In the genomic region with DNA sequence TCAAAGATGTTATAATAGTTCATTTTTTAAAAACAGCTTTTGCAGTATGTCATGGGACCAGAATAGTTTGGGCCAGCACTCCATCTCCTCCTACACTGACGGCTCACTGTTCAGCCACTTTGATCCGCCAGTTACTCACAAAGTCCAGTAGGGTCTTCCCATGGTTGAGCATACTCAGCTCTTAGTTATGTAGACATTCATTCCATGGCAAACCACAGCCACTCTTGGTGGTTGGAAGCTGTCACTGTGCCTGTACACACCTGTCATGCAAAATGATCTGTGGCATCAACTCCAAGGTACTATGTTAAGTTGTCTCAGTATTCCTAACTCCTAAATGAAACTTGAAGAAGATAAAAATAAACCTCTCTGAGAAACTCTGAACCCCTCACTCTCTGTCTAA, we compare ENCODE assay signal across 19 cellular contexts.
DNase-seq lines count a peak whose midpoint lies in the region; ATAC-seq and TF ChIP-seq lines count a peak whose summit lies in the region.
"Had no signal": no experiment of that assay in that cellular context is flagged by ENCODE, and none has a peak within 500 bp of the region (broad histone marks: within the 10 kb centered on the region; RNA-seq: fewer than 3 reads in every experiment).

No MANE protein-coding gene starts in this region.

- H3K36me3 ChIP-seq in IMR-90 (ENCODE audit: control insufficient read depth, insufficient read depth, low read length), result no peaks in the 10 kb centered on the region
- H3K36me3 ChIP-seq: heart left ventricle, neutrophil, right lobe of liver, thoracic aorta had no signal

- 20% methylated on average over 1 of the region's 2 CpGs; no CpG with 5 or more reads in 1 of the 2 experiments for WGBS in IMR-90 (ENCODE audit: extremely low coverage in 2 of 2, insufficient read length in 1 of 2), 2 experiments

- H3K27ac ChIP-seq in IMR-90 (ENCODE audit: insufficient read depth, low read length) (no peak overlapping the region), RWPE1 (no peak overlapping the region)
- H3K27ac ChIP-seq: heart left ventricle, neutrophil, right lobe of liver, thoracic aorta had no signal

- H2BK20ac ChIP-seq in IMR-90 (ENCODE audit: low read depth, low read length), result no peak overlapping the region

- no peak overlapping the region for H3K23ac ChIP-seq in IMR-90 (ENCODE audit: low read depth, low read length)

- no peak overlapping the region for H2AK9ac ChIP-seq in IMR-90 (replicated peaks; ENCODE audit: low read depth, low read length, poor library complexity)

- no peak overlapping the region for H2AK5ac ChIP-seq in IMR-90 (ENCODE audit: low read depth, low read length)

- intact Hi-C loops in IMR-90 (cut with micrococcal nuclease), result no loop called here

- no peak overlapping the region for H3K4me2 ChIP-seq in IMR-90 (ENCODE audit: low read depth, low read length)

- dilution Hi-C loops in IMR-90 (cut with HindIII; ENCODE audit: low sequenced_read_pairs, unreplicated experiment), result no loop called here

- H3K9me3 ChIP-seq in IMR-90 (ENCODE audit: control insufficient read depth, insufficient read depth, low read length), result no peaks in the 10 kb centered on the region
- H3K9me3 ChIP-seq: neutrophil, right lobe of liver, thoracic aorta had no signal

- TF ChIP-seq CTCF in IMR-90 (conservative IDR thresholded peaks at IDR 0.05; ENCODE audit: low read depth, low read length) (no peak), RWPE1 (conservative IDR thresholded peaks at IDR 0.05; ENCODE audit: low read depth) (no peak)

- H3K9me1 ChIP-seq in IMR-90 (ENCODE audit: insufficient read depth, low read length), result 0 out of 2 replicates have a peak, but pooled peaks cover 5% of the 10 kb centered on the region

- H3K27me3 ChIP-seq in IMR-90 (ENCODE audit: control insufficient read depth, insufficient read depth, low read length), result no peaks in the 10 kb centered on the region
- H3K27me3 ChIP-seq: heart left ventricle, neutrophil, right lobe of liver had no signal

- H3K4me3 ChIP-seq in IMR-90 (ENCODE audit: insufficient read depth, low read depth, low read length), result no peak overlapping the region
- H3K4me3 ChIP-seq: heart left ventricle, right lobe of liver, thoracic aorta had no signal

- H2BK15ac ChIP-seq in IMR-90 (ENCODE audit: low read depth, low read length), result no peak overlapping the region

- no peak for TF ChIP-seq POLR2A in IMR-90 (IDR thresholded peaks at IDR 0.05; ENCODE audit: low read depth, low read length)

- no peak overlapping the region for H3K18ac ChIP-seq in IMR-90 (ENCODE audit: low read depth, low read length)

- POLR2A ChIA-PET in IMR-90 (lab: Charles Lee; ENCODE audit: unreplicated experiment), result no interaction called here
- POLR2A ChIA-PET in HEK293T (lab: Yijun Ruan, JAX), result no interaction called here
- POLR2A ChIA-PET in RWPE1 (lab: Yijun Ruan, JAX; ENCODE audit: low non-redundant PET), result no interaction called here

- H4K5ac ChIP-seq in IMR-90 (ENCODE audit: low read depth, low read length), result no peak overlapping the region

- no peak overlapping the region for H4K8ac ChIP-seq in IMR-90 (ENCODE audit: low read depth in 2 of 2, low read length in 2 of 2)

- H2BK5ac ChIP-seq in IMR-90 (ENCODE audit: low read depth, low read length, poor library complexity, severe bottlenecking), result no peak overlapping the region

- H2AFZ ChIP-seq in IMR-90 (replicated peaks; ENCODE audit: low read length, poor library complexity), result peak overlapping the region; percentile 70

- peak; percentile 72 for DNase-seq in Daoy (ENCODE audit: low read depth)
- peak; percentile 59 for DNase-seq in IMR-90
- DNase-seq in astrocyte of the hippocampus (ENCODE audit: low read depth, low spot score), result peak; percentile 87
- peak; percentile 74 for DNase-seq in non-pigmented ciliary epithelial cell (ENCODE audit: low read depth)
- no peak for DNase-seq in HEK293T (ENCODE audit: extremely low spot score)
- DNase-seq in stimulated activated CD4-positive, alpha-beta T cell treated with anti-CD3 and anti-CD28 coated beads, Interleukin-2, amount 100 ng/mL, for 24 hours, result no peak
- no peak for DNase-seq in RWPE1 (ENCODE audit: low spot score)
- DNase-seq: activated CD4-positive, CD25-positive, alpha-beta regulatory T cell; heart left ventricle; kidney; midbrain; NCI-H1092; NCI-H82; right lobe of liver had no signal

- no peaks in the 10 kb centered on the region for H3K4me1 ChIP-seq in IMR-90 (ENCODE audit: control insufficient read depth, insufficient read depth, low read length)
- H3K4me1 ChIP-seq: right lobe of liver had no signal

- H3K14ac ChIP-seq in IMR-90 (replicated peaks; ENCODE audit: low read depth, low read length), result no peak overlapping the region

- ATAC-seq in IMR-90 (ENCODE audit: low read depth) (peak; percentile 75), GM18520 (IDR thresholded peaks at IDR 0.05; ENCODE audit: unreplicated experiment) (no peak)
- ATAC-seq: esophagus mucosa, heart left ventricle, Panc1, right lobe of liver had no signal

- H2BK120ac ChIP-seq in IMR-90 (ENCODE audit: low read depth, low read length), result no peak overlapping the region

- H3K56ac ChIP-seq in IMR-90 (ENCODE audit: extremely low read depth, insufficient read depth, low read length), result no peak overlapping the region

- CTCF ChIA-PET in IMR-90 (lab: Yijun Ruan, JAX), result no interaction called here
- CTCF ChIA-PET in HEK293T (lab: Yijun Ruan, JAX), result interaction anchor here (1.1 kb wide), 1 partner anchor 21 kb away, joined by 3 read pairs; no protein-coding TSS in a partner anchor
- CTCF ChIA-PET in RWPE1 (lab: Yijun Ruan, JAX), result no interaction called here

- in situ Hi-C loops in IMR-90 (cut with MboI; ENCODE audit: low sequenced_read_pairs), result no loop called here

- H3K9ac ChIP-seq in IMR-90 (ENCODE audit: low read depth, low read length), result no peak overlapping the region

- no peaks in the 10 kb centered on the region for H3K79me1 ChIP-seq in IMR-90 (ENCODE audit: low read depth in 1 of 2, low read length in 2 of 2)

- H4K91ac ChIP-seq in IMR-90 (ENCODE audit: insufficient read depth, low read depth, low read length), result no peak overlapping the region

- BruUV-seq in IMR-90 (replicated peaks; lab: Mats Ljungman, UMichigan), result no TSS peak

- H3K4ac ChIP-seq in IMR-90 (ENCODE audit: low read depth, low read length), result no peak overlapping the region

- TF ChIP-seq RAD21 in IMR-90 (IDR thresholded peaks at IDR 0.05; ENCODE audit: low read length), result no peak

- H4K20me1 ChIP-seq in IMR-90 (ENCODE audit: insufficient read depth, low read length), result no peaks in the 10 kb centered on the region

TF ChIP-seq in IMR-90, 13 proteins besides CTCF, POLR2A, EP300 and RAD21:
- no peak for TF ChIP-seq RCOR1 (IDR thresholded peaks at IDR 0.05; ENCODE audit: insufficient replicate concordance, low read length)
- no peak for TF ChIP-seq BHLHE40 (IDR thresholded peaks at IDR 0.05; ENCODE audit: low read depth, low read length)
- TF ChIP-seq, protein P1, sequence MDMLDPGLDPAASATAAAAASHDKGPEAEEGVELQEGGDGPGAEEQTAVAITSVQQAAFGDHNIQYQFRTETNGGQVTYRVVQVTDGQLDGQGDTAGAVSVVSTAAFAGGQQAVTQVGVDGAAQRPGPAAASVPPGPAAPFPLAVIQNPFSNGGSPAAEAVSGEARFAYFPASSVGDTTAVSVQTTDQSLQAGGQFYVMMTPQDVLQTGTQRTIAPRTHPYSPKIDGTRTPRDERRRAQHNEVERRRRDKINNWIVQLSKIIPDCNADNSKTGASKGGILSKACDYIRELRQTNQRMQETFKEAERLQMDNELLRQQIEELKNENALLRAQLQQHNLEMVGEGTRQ (IDR thresholded peaks at IDR 0.05; ENCODE audit: low read depth, low read length), result no peak
- TF ChIP-seq, protein P2, sequence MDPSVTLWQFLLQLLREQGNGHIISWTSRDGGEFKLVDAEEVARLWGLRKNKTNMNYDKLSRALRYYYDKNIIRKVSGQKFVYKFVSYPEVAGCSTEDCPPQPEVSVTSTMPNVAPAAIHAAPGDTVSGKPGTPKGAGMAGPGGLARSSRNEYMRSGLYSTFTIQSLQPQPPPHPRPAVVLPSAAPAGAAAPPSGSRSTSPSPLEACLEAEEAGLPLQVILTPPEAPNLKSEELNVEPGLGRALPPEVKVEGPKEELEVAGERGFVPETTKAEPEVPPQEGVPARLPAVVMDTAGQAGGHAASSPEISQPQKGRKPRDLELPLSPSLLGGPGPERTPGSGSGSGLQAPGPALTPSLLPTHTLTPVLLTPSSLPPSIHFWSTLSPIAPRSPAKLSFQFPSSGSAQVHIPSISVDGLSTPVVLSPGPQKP (IDR thresholded peaks at IDR 0.05; ENCODE audit: borderline replicate concordance, low read depth, low read length), result no peak
- TF ChIP-seq MAZ (IDR thresholded peaks at IDR 0.05; ENCODE audit: borderline replicate concordance, low read depth, low read length), result no peak
- TF ChIP-seq MAFK (IDR thresholded peaks at IDR 0.05; ENCODE audit: low read depth, low read length), result no peak

TF ChIP-seq in HEK293T, 16 proteins besides CTCF, POLR2A, EP300 and RAD21:
- TF ChIP-seq ZNF384 (IDR thresholded peaks at IDR 0.05) (no peak), ARNT (IDR thresholded peaks at IDR 0.05) (no peak), HDGF (IDR thresholded peaks at IDR 0.05; ENCODE audit: borderline replicate concordance) (no peak), BHLHE40 (IDR thresholded peaks at IDR 0.05; ENCODE audit: borderline replicate concordance) (no peak), FOXA1 (IDR thresholded peaks at IDR 0.05) (no peak), CTBP1 (IDR thresholded peaks at IDR 0.05; ENCODE audit: borderline replicate concordance) (no peak), FOXM1 (IDR thresholded peaks at IDR 0.05; ENCODE audit: borderline replicate concordance) (no peak), LEF1 (IDR thresholded peaks at IDR 0.05; ENCODE audit: borderline replicate concordance) (no peak), NFRKB (IDR thresholded peaks at IDR 0.05) (no peak), SP1 (IDR thresholded peaks at IDR 0.05) (no peak), TARDBP (IDR thresholded peaks at IDR 0.05) (no peak), L3MBTL2 (conservative IDR thresholded peaks at IDR 0.05) (no peak), FOXK2 (IDR thresholded peaks at IDR 0.05) (no peak), SUZ12 (IDR thresholded peaks at IDR 0.05) (no peak), ELF4 (IDR thresholded peaks at IDR 0.05) (no peak)
- TF ChIP-seq, protein P3, sequence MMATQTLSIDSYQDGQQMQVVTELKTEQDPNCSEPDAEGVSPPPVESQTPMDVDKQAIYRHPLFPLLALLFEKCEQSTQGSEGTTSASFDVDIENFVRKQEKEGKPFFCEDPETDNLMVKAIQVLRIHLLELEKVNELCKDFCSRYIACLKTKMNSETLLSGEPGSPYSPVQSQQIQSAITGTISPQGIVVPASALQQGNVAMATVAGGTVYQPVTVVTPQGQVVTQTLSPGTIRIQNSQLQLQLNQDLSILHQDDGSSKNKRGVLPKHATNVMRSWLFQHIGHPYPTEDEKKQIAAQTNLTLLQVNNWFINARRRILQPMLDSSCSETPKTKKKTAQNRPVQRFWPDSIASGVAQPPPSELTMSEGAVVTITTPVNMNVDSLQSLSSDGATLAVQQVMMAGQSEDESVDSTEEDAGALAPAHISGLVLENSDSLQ (IDR thresholded peaks at IDR 0.05), result no peak

Comparison
In these comparisons a context has a peak if more than half of its experiments do, and no peak if none do; other contexts are left out.
1. DNase-seq: peak in Daoy (single experiment), IMR-90 (single experiment), astrocyte of the hippocampus (single experiment) and non-pigmented ciliary epithelial cell (single experiment); none in HEK293T (single experiment), stimulated activated CD4-positive, alpha-beta T cell treated with anti-CD3 and anti-CD28 coated beads, Interleukin-2, amount 100 ng/mL, for 24 hours (0 of 2) and RWPE1 (single experiment).